In the genomic region with DNA sequence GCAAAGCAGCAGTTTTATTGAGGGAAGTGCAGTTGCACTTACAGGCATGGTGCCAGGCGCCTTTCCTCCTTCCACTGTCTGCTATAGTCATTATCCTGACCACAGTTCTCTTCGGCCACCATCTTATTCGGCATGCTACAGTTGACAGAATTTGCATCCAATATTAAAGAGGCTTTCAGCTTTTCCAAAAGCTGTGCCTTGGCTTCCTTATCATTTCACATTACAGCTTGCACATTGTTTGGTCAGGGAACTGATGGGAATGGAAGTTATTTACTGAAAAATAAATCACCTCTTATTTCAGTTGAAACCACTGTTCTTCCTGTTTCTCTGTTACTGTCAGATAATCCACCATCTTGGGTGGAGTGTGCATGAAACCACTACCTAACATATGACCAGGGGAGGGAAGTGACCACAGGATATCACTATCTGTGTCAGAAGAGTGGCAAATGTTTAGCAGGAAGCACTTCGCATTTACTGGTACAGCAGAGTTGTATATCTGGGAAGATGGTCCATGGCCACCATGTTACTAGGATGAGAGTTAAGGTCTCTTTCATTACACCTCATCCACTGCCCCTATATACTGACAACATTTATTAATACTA, we compare ENCODE assay signal across 2 cellular contexts.
TF ChIP-seq lines count a peak whose summit lies in the region.

No MANE protein-coding gene starts in this region.

TF ChIP-seq in HepG2, 621 proteins besides CTCF, POLR2A, EP300 and RAD21 (continued from another document):
- TF ChIP-seq, protein P1, sequence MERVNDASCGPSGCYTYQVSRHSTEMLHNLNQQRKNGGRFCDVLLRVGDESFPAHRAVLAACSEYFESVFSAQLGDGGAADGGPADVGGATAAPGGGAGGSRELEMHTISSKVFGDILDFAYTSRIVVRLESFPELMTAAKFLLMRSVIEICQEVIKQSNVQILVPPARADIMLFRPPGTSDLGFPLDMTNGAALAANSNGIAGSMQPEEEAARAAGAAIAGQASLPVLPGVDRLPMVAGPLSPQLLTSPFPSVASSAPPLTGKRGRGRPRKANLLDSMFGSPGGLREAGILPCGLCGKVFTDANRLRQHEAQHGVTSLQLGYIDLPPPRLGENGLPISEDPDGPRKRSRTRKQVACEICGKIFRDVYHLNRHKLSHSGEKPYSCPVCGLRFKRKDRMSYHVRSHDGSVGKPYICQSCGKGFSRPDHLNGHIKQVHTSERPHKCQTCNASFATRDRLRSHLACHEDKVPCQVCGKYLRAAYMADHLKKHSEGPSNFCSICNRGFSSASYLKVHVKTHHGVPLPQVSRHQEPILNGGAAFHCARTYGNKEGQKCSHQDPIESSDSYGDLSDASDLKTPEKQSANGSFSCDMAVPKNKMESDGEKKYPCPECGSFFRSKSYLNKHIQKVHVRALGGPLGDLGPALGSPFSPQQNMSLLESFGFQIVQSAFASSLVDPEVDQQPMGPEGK (CRISPR knock-in tag; IDR thresholded peaks at IDR 0.05), result no peak
- TF ChIP-seq RXRB (CRISPR knock-in tag; IDR thresholded peaks at IDR 0.05; ENCODE audit: borderline replicate concordance) (no peak), MTF1 (CRISPR knock-in tag; IDR thresholded peaks at IDR 0.05) (no peak), ZNF75D (CRISPR knock-in tag; IDR thresholded peaks at IDR 0.05; ENCODE audit: borderline replicate concordance) (no peak), FOXJ3 (CRISPR knock-in tag; IDR thresholded peaks at IDR 0.05; ENCODE audit: borderline replicate concordance) (no peak), ZSCAN12 (CRISPR knock-in tag; IDR thresholded peaks at IDR 0.05) (no peak), KDM6A (CRISPR knock-in tag; IDR thresholded peaks at IDR 0.05; ENCODE audit: low read depth) (no peak), NR2F1 (CRISPR knock-in tag; IDR thresholded peaks at IDR 0.05) (no peak), ISX (CRISPR knock-in tag; conservative IDR thresholded peaks at IDR 0.05) (no peak), ZNF839 (CRISPR knock-in tag; IDR thresholded peaks at IDR 0.05; ENCODE audit: borderline replicate concordance) (no peak), ZC3H13 (CRISPR knock-in tag; IDR thresholded peaks at IDR 0.05) (no peak), ELF4 (CRISPR knock-in tag; IDR thresholded peaks at IDR 0.05; ENCODE audit: borderline replicate concordance) (no peak), ZNF253 (CRISPR knock-in tag; IDR thresholded peaks at IDR 0.05; ENCODE audit: borderline replicate concordance) (no peak), SNRNP70 (IDR thresholded peaks at IDR 0.05; ENCODE audit: low read depth, low read length) (no peak)
- TF ChIP-seq, protein P2, sequence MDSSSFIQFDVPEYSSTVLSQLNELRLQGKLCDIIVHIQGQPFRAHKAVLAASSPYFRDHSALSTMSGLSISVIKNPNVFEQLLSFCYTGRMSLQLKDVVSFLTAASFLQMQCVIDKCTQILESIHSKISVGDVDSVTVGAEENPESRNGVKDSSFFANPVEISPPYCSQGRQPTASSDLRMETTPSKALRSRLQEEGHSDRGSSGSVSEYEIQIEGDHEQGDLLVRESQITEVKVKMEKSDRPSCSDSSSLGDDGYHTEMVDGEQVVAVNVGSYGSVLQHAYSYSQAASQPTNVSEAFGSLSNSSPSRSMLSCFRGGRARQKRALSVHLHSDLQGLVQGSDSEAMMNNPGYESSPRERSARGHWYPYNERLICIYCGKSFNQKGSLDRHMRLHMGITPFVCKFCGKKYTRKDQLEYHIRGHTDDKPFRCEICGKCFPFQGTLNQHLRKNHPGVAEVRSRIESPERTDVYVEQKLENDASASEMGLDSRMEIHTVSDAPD (CRISPR knock-in tag; IDR thresholded peaks at IDR 0.05), result no peak
- TF ChIP-seq, protein P3, sequence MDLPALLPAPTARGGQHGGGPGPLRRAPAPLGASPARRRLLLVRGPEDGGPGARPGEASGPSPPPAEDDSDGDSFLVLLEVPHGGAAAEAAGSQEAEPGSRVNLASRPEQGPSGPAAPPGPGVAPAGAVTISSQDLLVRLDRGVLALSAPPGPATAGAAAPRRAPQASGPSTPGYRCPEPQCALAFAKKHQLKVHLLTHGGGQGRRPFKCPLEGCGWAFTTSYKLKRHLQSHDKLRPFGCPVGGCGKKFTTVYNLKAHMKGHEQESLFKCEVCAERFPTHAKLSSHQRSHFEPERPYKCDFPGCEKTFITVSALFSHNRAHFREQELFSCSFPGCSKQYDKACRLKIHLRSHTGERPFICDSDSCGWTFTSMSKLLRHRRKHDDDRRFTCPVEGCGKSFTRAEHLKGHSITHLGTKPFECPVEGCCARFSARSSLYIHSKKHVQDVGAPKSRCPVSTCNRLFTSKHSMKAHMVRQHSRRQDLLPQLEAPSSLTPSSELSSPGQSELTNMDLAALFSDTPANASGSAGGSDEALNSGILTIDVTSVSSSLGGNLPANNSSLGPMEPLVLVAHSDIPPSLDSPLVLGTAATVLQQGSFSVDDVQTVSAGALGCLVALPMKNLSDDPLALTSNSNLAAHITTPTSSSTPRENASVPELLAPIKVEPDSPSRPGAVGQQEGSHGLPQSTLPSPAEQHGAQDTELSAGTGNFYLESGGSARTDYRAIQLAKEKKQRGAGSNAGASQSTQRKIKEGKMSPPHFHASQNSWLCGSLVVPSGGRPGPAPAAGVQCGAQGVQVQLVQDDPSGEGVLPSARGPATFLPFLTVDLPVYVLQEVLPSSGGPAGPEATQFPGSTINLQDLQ (CRISPR knock-in tag; IDR thresholded peaks at IDR 0.05), result no peak
- TF ChIP-seq, protein P4, sequence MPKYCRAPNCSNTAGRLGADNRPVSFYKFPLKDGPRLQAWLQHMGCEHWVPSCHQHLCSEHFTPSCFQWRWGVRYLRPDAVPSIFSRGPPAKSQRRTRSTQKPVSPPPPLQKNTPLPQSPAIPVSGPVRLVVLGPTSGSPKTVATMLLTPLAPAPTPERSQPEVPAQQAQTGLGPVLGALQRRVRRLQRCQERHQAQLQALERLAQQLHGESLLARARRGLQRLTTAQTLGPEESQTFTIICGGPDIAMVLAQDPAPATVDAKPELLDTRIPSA (CRISPR knock-in tag; IDR thresholded peaks at IDR 0.05; ENCODE audit: borderline replicate concordance), result no peak
TF ChIP-seq in HepG2: peak in this region for 0.

TF ChIP-seq in GM12878, 131 proteins besides CTCF, POLR2A, EP300 and RAD21 (continued from another document):
- TF ChIP-seq, protein P5, sequence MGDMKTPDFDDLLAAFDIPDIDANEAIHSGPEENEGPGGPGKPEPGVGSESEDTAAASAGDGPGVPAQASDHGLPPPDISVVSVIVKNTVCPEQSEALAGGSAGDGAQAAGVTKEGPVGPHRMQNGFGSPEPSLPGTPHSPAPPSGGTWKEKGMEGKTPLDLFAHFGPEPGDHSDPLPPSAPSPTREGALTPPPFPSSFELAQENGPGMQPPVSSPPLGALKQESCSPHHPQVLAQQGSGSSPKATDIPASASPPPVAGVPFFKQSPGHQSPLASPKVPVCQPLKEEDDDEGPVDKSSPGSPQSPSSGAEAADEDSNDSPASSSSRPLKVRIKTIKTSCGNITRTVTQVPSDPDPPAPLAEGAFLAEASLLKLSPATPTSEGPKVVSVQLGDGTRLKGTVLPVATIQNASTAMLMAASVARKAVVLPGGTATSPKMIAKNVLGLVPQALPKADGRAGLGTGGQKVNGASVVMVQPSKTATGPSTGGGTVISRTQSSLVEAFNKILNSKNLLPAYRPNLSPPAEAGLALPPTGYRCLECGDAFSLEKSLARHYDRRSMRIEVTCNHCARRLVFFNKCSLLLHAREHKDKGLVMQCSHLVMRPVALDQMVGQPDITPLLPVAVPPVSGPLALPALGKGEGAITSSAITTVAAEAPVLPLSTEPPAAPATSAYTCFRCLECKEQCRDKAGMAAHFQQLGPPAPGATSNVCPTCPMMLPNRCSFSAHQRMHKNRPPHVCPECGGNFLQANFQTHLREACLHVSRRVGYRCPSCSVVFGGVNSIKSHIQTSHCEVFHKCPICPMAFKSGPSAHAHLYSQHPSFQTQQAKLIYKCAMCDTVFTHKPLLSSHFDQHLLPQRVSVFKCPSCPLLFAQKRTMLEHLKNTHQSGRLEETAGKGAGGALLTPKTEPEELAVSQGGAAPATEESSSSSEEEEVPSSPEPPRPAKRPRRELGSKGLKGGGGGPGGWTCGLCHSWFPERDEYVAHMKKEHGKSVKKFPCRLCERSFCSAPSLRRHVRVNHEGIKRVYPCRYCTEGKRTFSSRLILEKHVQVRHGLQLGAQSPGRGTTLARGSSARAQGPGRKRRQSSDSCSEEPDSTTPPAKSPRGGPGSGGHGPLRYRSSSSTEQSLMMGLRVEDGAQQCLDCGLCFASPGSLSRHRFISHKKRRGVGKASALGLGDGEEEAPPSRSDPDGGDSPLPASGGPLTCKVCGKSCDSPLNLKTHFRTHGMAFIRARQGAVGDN (IDR thresholded peaks at IDR 0.05), result 0 out of 2 replicates have a peak, but pooled peaks have one; percentile 41
- TF ChIP-seq RUNX3 (IDR thresholded peaks at IDR 0.05; ENCODE audit: low read length), result peak; percentile 85
- no peak for TF ChIP-seq ZNF384 (IDR thresholded peaks at IDR 0.05; ENCODE audit: borderline replicate concordance, low read depth, low read length)
TF ChIP-seq in GM12878: peak in this region for 5.
